ENCODE assay signal across 20 cellular contexts in genomic region chr9:108439967-108440366, GRCh38.
A peak's percentile ranks its signal among the peaks of the same experiment; 100 is the strongest.
DNase-seq lines count a peak whose midpoint lies in the region; ATAC-seq, FAIRE-seq and TF ChIP-seq lines count a peak whose summit lies in the region.
"Had no signal": no experiment of that assay in that cellular context is flagged by ENCODE, and none has a peak within 500 bp of the region (broad histone marks: within the 10 kb centered on the region; RNA-seq: fewer than 3 reads in every experiment).

No MANE protein-coding gene starts in this region.

- H3K36me3 ChIP-seq in bronchial epithelial cell (ENCODE audit: control insufficient read depth, insufficient read depth, low read length), result no peaks in the 10 kb centered on the region
- H3K36me3 ChIP-seq: right atrium auricular region, SJCRH30 had no signal

- no peak for TF ChIP-seq CTCF in bronchial epithelial cell (IDR thresholded peaks at IDR 0.05; ENCODE audit: insufficient read depth, low read length, severe bottlenecking)

- H3K9me3 Mint-ChIP-seq in natural killer cell treated with Interleukin-12 subunit alpha and Interleukin-12 subunit beta and Interleukin-15 and Interleukin-18, amount 100 ng/mL, for 72 hours, result peaks cover 4% of the 10 kb centered on the region
- H3K9me3 Mint-ChIP-seq: WTC11 had no signal

- H3K4me3 ChIP-seq in bronchial epithelial cell (ENCODE audit: low read depth, low read length), result no peak overlapping the region
- H3K4me3 ChIP-seq: body of pancreas, right atrium auricular region, SJCRH30, testis had no signal

- H3K36me3 Mint-ChIP-seq in natural killer cell treated with Interleukin-12 subunit alpha and Interleukin-12 subunit beta and Interleukin-15 and Interleukin-18, amount 100 ng/mL, for 72 hours, result no peaks in the 10 kb centered on the region
- H3K36me3 Mint-ChIP-seq: immature natural killer cell, WTC11 had no signal

- no peak overlapping the region for H3K27ac Mint-ChIP-seq in natural killer cell treated with Interleukin-12 subunit alpha and Interleukin-12 subunit beta and Interleukin-15 and Interleukin-18, amount 100 ng/mL, for 72 hours
- H3K27ac Mint-ChIP-seq: immature natural killer cell, WTC11 had no signal

- H3K4me1 Mint-ChIP-seq in natural killer cell treated with Interleukin-12 subunit alpha and Interleukin-12 subunit beta and Interleukin-15 and Interleukin-18, amount 100 ng/mL, for 72 hours (ENCODE audit: low read depth in 2 of 2), result no peaks in the 10 kb centered on the region
- H3K4me1 Mint-ChIP-seq: immature natural killer cell had no signal

- H3K27me3 ChIP-seq in bronchial epithelial cell (ENCODE audit: control insufficient read depth, insufficient read depth, low read length), result no peaks in the 10 kb centered on the region
- H3K27me3 ChIP-seq: body of pancreas, right atrium auricular region, testis had no signal

- FAIRE-seq in bronchial epithelial cell (lab: Jason Lieb, UNC), result no peak
- FAIRE-seq: endometrium, GM12891, HepG2 had no signal

- DNase-seq in M059J (ENCODE audit: low read depth) (peak; percentile 71), bronchial epithelial cell (ENCODE audit: low read depth) (peak; percentile 85), kidney glomerular epithelial cell (lab: John Stamatoyannopoulos, UW) (peak; percentile 59), NCI-H748 (lab: John Stamatoyannopoulos, UW; ENCODE audit: unreplicated experiment) (no peak)
- DNase-seq in natural killer cell treated with Interleukin-12 subunit alpha and Interleukin-12 subunit beta and Interleukin-15 and Interleukin-18, amount 100 ng/mL, for 72 hours (ENCODE audit: low spot score), result no peak
- DNase-seq: activated T-cell treated with anti-CD3 and anti-CD28 coated beads, Interleukin-2, amount 50 U/mL, for 48 hours; body of pancreas; H7; immature natural killer cell; NCI-H1417 treated with DMSO at 0.1 percent for 48 hours; NCI-H526; SJCRH30; testis had no signal

- H3K4me3 Mint-ChIP-seq in natural killer cell treated with Interleukin-12 subunit alpha and Interleukin-12 subunit beta and Interleukin-15 and Interleukin-18, amount 100 ng/mL, for 72 hours, result no peak overlapping the region
- H3K4me3 Mint-ChIP-seq: immature natural killer cell, WTC11 had no signal

- H3K27me3 Mint-ChIP-seq in natural killer cell treated with Interleukin-12 subunit alpha and Interleukin-12 subunit beta and Interleukin-15 and Interleukin-18, amount 100 ng/mL, for 72 hours, result no peaks in the 10 kb centered on the region

- ATAC-seq in HG02938 (IDR thresholded peaks at IDR 0.05; ENCODE audit: unreplicated experiment) (no peak), GM21526 (IDR thresholded peaks at IDR 0.05; ENCODE audit: low FRiP score, unreplicated experiment) (no peak)
- ATAC-seq in natural killer cell treated with Interleukin-12 subunit alpha and Interleukin-12 subunit beta and Interleukin-15 and Interleukin-18, amount 100 ng/mL, for 72 hours, result no peak
- ATAC-seq: body of pancreas, HepG2, WTC11 had no signal

Comparison
In these comparisons a context has a peak if more than half of its experiments do, and no peak if none do; other contexts are left out.
1. DNase-seq: peak in M059J (single experiment), bronchial epithelial cell (single experiment) and kidney glomerular epithelial cell (single experiment); none in NCI-H748 (single experiment) and natural killer cell treated with Interleukin-12 subunit alpha and Interleukin-12 subunit beta and Interleukin-15 and Interleukin-18, amount 100 ng/mL, for 72 hours (single experiment).